In the genomic region with DNA sequence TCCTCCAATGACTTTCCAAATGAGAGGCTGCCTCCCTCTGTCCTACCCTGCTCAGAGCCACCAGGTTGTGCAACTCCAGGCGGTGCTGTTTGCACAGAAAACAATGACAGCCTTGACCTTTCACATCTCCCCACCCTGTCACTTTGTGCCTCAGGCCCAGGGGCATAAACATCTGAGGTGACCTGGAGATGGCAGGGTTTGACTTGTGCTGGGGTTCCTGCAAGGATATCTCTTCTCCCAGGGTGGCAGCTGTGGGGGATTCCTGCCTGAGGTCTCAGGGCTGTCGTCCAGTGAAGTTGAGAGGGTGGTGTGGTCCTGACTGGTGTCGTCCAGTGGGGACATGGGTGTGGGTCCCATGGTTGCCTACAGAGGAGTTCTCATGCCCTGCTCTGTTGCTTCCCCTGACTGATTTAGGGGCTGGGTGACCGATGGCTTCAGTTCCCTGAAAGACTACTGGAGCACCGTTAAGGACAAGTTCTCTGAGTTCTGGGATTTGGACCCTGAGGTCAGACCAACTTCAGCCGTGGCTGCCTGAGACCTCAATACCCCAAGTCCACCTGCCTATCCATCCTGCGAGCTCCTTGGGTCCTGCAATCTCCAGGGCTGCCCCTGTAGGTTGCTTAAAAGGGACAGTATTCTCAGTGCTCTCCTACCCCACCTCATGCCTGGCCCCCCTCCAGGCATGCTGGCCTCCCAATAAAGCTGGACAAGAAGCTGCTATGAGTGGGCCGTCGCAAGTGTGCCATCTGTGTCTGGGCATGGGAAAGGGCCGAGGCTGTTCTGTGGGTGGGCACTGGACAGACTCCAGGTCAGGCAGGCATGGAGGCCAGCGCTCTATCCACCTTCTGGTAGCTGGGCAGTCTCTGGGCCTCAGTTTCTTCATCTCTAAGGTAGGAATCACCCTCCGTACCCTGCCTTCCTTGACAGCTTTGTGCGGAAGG, we compare ENCODE assay signal across 1 cellular context.
TF ChIP-seq lines count a peak whose summit lies in the region.

No MANE protein-coding gene starts in this region.

TF ChIP-seq in HepG2, 621 proteins besides CTCF, POLR2A, EP300 and RAD21 (continued from another document and continues in another):
- TF ChIP-seq, protein P1, sequence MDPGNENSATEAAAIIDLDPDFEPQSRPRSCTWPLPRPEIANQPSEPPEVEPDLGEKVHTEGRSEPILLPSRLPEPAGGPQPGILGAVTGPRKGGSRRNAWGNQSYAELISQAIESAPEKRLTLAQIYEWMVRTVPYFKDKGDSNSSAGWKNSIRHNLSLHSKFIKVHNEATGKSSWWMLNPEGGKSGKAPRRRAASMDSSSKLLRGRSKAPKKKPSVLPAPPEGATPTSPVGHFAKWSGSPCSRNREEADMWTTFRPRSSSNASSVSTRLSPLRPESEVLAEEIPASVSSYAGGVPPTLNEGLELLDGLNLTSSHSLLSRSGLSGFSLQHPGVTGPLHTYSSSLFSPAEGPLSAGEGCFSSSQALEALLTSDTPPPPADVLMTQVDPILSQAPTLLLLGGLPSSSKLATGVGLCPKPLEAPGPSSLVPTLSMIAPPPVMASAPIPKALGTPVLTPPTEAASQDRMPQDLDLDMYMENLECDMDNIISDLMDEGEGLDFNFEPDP (CRISPR knock-in tag; conservative IDR thresholded peaks at IDR 0.05): no peak
- TF ChIP-seq, protein P2, sequence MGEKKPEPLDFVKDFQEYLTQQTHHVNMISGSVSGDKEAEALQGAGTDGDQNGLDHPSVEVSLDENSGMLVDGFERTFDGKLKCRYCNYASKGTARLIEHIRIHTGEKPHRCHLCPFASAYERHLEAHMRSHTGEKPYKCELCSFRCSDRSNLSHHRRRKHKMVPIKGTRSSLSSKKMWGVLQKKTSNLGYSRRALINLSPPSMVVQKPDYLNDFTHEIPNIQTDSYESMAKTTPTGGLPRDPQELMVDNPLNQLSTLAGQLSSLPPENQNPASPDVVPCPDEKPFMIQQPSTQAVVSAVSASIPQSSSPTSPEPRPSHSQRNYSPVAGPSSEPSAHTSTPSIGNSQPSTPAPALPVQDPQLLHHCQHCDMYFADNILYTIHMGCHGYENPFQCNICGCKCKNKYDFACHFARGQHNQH (CRISPR knock-in tag; IDR thresholded peaks at IDR 0.05): peak; percentile 97
- TF ChIP-seq PCBP2 (optimal IDR thresholded peaks at IDR 0.05; ENCODE audit: low read depth, low read length, poor library complexity, severe bottlenecking) (no peak), HOXA5 (CRISPR knock-in tag; IDR thresholded peaks at IDR 0.05) (peak; percentile 84; the same call in 1 of the 2 replicates), ZNF703 (CRISPR knock-in tag; IDR thresholded peaks at IDR 0.05; ENCODE audit: borderline replicate concordance) (peak; percentile 54; the same call in 1 of the 2 replicates), ZNF430 (CRISPR knock-in tag; IDR thresholded peaks at IDR 0.05) (peak; percentile 89; the same call in 1 of the 2 replicates), HCFC1 (IDR thresholded peaks at IDR 0.05; ENCODE audit: low read depth, low read length) (no peak), ZFY (CRISPR knock-in tag; IDR thresholded peaks at IDR 0.05) (peak; percentile 64; the same call in 1 of the 2 replicates), RFXANK (CRISPR knock-in tag; IDR thresholded peaks at IDR 0.05) (peak; percentile 77; the same call in 1 of the 2 replicates), MIER3 (CRISPR knock-in tag; IDR thresholded peaks at IDR 0.05; ENCODE audit: borderline replicate concordance) (peak; percentile 99), ELF3 (CRISPR knock-in tag; IDR thresholded peaks at IDR 0.05) (peak; percentile 87), ZNF746 (CRISPR knock-in tag; IDR thresholded peaks at IDR 0.05) (peak; percentile 96), SIN3B (IDR thresholded peaks at IDR 0.05; ENCODE audit: low read length) (no peak), ZBTB21 (CRISPR knock-in tag; IDR thresholded peaks at IDR 0.05) (0 out of 2 replicates have a peak, but pooled peaks have one; percentile 26), ZMYM3 (CRISPR knock-in tag; IDR thresholded peaks at IDR 0.05) (peak; percentile 69; the same call in 1 of the 2 replicates), ZNF343 (CRISPR knock-in tag; IDR thresholded peaks at IDR 0.05) (no peak), SMAD1 (CRISPR knock-in tag; IDR thresholded peaks at IDR 0.05; ENCODE audit: borderline replicate concordance, low read depth) (no peak), ZSCAN25 (CRISPR knock-in tag; IDR thresholded peaks at IDR 0.05) (peak; percentile 98)
- TF ChIP-seq, protein P3, sequence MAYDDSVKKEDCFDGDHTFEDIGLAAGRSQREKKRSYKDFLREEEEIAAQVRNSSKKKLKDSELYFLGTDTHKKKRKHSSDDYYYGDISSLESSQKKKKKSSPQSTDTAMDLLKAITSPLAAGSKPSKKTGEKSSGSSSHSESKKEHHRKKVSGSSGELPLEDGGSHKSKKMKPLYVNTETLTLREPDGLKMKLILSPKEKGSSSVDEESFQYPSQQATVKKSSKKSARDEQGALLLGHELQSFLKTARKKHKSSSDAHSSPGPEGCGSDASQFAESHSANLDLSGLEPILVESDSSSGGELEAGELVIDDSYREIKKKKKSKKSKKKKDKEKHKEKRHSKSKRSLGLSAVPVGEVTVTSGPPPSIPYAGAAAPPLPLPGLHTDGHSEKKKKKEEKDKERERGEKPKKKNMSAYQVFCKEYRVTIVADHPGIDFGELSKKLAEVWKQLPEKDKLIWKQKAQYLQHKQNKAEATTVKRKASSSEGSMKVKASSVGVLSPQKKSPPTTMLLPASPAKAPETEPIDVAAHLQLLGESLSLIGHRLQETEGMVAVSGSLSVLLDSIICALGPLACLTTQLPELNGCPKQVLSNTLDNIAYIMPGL (CRISPR knock-in tag; IDR thresholded peaks at IDR 0.05; ENCODE audit: borderline replicate concordance in 1 of 2, low read depth in 1 of 2): peak; percentile 75 to 83; a peak in 3 of 4 replicates
- TF ChIP-seq, protein P4, sequence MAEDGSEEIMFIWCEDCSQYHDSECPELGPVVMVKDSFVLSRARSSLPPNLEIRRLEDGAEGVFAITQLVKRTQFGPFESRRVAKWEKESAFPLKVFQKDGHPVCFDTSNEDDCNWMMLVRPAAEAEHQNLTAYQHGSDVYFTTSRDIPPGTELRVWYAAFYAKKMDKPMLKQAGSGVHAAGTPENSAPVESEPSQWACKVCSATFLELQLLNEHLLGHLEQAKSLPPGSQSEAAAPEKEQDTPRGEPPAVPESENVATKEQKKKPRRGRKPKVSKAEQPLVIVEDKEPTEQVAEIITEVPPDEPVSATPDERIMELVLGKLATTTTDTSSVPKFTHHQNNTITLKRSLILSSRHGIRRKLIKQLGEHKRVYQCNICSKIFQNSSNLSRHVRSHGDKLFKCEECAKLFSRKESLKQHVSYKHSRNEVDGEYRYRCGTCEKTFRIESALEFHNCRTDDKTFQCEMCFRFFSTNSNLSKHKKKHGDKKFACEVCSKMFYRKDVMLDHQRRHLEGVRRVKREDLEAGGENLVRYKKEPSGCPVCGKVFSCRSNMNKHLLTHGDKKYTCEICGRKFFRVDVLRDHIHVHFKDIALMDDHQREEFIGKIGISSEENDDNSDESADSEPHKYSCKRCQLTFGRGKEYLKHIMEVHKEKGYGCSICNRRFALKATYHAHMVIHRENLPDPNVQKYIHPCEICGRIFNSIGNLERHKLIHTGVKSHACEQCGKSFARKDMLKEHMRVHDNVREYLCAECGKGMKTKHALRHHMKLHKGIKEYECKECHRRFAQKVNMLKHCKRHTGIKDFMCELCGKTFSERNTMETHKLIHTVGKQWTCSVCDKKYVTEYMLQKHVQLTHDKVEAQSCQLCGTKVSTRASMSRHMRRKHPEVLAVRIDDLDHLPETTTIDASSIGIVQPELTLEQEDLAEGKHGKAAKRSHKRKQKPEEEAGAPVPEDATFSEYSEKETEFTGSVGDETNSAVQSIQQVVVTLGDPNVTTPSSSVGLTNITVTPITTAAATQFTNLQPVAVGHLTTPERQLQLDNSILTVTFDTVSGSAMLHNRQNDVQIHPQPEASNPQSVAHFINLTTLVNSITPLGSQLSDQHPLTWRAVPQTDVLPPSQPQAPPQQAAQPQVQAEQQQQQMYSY (CRISPR knock-in tag; IDR thresholded peaks at IDR 0.05): no peak
- TF ChIP-seq, protein P5, sequence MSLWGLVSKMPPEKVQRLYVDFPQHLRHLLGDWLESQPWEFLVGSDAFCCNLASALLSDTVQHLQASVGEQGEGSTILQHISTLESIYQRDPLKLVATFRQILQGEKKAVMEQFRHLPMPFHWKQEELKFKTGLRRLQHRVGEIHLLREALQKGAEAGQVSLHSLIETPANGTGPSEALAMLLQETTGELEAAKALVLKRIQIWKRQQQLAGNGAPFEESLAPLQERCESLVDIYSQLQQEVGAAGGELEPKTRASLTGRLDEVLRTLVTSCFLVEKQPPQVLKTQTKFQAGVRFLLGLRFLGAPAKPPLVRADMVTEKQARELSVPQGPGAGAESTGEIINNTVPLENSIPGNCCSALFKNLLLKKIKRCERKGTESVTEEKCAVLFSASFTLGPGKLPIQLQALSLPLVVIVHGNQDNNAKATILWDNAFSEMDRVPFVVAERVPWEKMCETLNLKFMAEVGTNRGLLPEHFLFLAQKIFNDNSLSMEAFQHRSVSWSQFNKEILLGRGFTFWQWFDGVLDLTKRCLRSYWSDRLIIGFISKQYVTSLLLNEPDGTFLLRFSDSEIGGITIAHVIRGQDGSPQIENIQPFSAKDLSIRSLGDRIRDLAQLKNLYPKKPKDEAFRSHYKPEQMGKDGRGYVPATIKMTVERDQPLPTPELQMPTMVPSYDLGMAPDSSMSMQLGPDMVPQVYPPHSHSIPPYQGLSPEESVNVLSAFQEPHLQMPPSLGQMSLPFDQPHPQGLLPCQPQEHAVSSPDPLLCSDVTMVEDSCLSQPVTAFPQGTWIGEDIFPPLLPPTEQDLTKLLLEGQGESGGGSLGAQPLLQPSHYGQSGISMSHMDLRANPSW (CRISPR knock-in tag; IDR thresholded peaks at IDR 0.05; ENCODE audit: borderline replicate concordance): peak; percentile 95
- TF ChIP-seq, protein P6, sequence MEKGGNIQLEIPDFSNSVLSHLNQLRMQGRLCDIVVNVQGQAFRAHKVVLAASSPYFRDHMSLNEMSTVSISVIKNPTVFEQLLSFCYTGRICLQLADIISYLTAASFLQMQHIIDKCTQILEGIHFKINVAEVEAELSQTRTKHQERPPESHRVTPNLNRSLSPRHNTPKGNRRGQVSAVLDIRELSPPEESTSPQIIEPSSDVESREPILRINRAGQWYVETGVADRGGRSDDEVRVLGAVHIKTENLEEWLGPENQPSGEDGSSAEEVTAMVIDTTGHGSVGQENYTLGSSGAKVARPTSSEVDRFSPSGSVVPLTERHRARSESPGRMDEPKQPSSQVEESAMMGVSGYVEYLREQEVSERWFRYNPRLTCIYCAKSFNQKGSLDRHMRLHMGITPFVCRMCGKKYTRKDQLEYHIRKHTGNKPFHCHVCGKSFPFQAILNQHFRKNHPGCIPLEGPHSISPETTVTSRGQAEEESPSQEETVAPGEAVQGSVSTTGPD (CRISPR knock-in tag; IDR thresholded peaks at IDR 0.05): no peak; the same call in 1 of the 2 replicates
- TF ChIP-seq, protein P7, sequence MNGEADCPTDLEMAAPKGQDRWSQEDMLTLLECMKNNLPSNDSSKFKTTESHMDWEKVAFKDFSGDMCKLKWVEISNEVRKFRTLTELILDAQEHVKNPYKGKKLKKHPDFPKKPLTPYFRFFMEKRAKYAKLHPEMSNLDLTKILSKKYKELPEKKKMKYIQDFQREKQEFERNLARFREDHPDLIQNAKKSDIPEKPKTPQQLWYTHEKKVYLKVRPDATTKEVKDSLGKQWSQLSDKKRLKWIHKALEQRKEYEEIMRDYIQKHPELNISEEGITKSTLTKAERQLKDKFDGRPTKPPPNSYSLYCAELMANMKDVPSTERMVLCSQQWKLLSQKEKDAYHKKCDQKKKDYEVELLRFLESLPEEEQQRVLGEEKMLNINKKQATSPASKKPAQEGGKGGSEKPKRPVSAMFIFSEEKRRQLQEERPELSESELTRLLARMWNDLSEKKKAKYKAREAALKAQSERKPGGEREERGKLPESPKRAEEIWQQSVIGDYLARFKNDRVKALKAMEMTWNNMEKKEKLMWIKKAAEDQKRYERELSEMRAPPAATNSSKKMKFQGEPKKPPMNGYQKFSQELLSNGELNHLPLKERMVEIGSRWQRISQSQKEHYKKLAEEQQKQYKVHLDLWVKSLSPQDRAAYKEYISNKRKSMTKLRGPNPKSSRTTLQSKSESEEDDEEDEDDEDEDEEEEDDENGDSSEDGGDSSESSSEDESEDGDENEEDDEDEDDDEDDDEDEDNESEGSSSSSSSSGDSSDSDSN (CRISPR knock-in tag; IDR thresholded peaks at IDR 0.05): peak; percentile 72
- TF ChIP-seq, protein P8, sequence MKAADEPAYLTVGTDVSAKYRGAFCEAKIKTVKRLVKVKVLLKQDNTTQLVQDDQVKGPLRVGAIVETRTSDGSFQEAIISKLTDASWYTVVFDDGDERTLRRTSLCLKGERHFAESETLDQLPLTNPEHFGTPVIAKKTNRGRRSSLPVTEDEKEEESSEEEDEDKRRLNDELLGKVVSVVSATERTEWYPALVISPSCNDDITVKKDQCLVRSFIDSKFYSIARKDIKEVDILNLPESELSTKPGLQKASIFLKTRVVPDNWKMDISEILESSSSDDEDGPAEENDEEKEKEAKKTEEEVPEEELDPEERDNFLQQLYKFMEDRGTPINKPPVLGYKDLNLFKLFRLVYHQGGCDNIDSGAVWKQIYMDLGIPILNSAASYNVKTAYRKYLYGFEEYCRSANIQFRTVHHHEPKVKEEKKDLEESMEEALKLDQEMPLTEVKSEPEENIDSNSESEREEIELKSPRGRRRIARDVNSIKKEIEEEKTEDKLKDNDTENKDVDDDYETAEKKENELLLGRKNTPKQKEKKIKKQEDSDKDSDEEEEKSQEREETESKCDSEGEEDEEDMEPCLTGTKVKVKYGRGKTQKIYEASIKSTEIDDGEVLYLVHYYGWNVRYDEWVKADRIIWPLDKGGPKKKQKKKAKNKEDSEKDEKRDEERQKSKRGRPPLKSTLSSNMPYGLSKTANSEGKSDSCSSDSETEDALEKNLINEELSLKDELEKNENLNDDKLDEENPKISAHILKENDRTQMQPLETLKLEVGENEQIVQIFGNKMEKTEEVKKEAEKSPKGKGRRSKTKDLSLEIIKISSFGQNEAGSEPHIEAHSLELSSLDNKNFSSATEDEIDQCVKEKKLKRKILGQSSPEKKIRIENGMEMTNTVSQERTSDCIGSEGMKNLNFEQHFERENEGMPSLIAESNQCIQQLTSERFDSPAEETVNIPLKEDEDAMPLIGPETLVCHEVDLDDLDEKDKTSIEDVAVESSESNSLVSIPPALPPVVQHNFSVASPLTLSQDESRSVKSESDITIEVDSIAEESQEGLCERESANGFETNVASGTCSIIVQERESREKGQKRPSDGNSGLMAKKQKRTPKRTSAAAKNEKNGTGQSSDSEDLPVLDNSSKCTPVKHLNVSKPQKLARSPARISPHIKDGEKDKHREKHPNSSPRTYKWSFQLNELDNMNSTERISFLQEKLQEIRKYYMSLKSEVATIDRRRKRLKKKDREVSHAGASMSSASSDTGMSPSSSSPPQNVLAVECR (CRISPR knock-in tag; IDR thresholded peaks at IDR 0.05; ENCODE audit: borderline replicate concordance): peak; percentile 87; the same call in 1 of the 2 replicates
- TF ChIP-seq, protein P9, sequence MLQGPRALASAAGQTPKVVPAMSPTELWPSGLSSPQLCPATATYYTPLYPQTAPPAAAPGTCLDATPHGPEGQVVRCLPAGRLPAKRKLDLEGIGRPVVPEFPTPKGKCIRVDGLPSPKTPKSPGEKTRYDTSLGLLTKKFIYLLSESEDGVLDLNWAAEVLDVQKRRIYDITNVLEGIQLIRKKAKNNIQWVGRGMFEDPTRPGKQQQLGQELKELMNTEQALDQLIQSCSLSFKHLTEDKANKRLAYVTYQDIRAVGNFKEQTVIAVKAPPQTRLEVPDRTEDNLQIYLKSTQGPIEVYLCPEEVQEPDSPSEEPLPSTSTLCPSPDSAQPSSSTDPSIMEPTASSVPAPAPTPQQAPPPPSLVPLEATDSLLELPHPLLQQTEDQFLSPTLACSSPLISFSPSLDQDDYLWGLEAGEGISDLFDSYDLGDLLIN (CRISPR knock-in tag; IDR thresholded peaks at IDR 0.05; ENCODE audit: borderline replicate concordance): peak; percentile 61; the same call in 1 of the 2 replicates
